1 cellular context compared by ENCODE assay signal in genomic region chr1:233327938-233328660, GRCh38.
TF ChIP-seq lines count a peak whose summit lies in the region.

No MANE protein-coding gene starts in this region.

TF ChIP-seq in GM23338, 12 proteins besides CTCF, POLR2A, EP300 and RAD21 (continued from another document):
- no peak for TF ChIP-seq REST (IDR thresholded peaks at IDR 0.05; ENCODE audit: unreplicated experiment)
- no peak for TF ChIP-seq ETS1 (IDR thresholded peaks at IDR 0.05)
- TF ChIP-seq STAT1 (IDR thresholded peaks at IDR 0.05; ENCODE audit: unreplicated experiment), result no peak
- TF ChIP-seq EZH2phosphoT487 (IDR thresholded peaks at IDR 0.05; ENCODE audit: unreplicated experiment), result no peak
